Comparison of ENCODE assay signal across 29 cellular contexts in genomic region chr20:61935926-61936700, GRCh38.
DNase-seq lines count a peak whose midpoint lies in the region; ATAC-seq, FAIRE-seq and TF ChIP-seq lines count a peak whose summit lies in the region.
"Had no signal": no experiment of that assay in that cellular context is flagged by ENCODE, and none has a peak within 500 bp of the region (broad histone marks: within the 10 kb centered on the region; RNA-seq: fewer than 3 reads in every experiment).

No MANE protein-coding gene starts in this region.

- in situ Hi-C loops in HepG2 (cut with HindIII; ENCODE audit: extremely low pct_ligation_motif_present, low pct_unique_long_range_greater_than_20kb) = no loop called here

- peaks cover 3% of the 10 kb centered on the region for H3K27me3 Mint-ChIP-seq in activated naive CD4-positive, alpha-beta T cell treated with anti-CD3 and anti-CD28 coated beads, Interleukin-2, amount 10 ng/mL, durations not matched to agents 7 days and 5 days

- intact Hi-C loops in HepG2 (cut with micrococcal nuclease; ENCODE audit: unreplicated experiment) = no loop called here
- intact Hi-C loops in spleen (cut with DNase I; ENCODE audit: low total_unique reads) = no loop called here

- no peak overlapping the region for H3K4me3 Mint-ChIP-seq in activated naive CD4-positive, alpha-beta T cell treated with anti-CD3 and anti-CD28 coated beads, Interleukin-2, amount 10 ng/mL, durations not matched to agents 7 days and 5 days
- H3K4me3 Mint-ChIP-seq: activated CD8-positive, alpha-beta T cell treated with anti-CD3 and anti-CD28 coated beads, Interleukin-2, amount 10 ng/mL, durations not matched to agents 7 days and 5 days; central memory CD8-positive, alpha-beta T cell; dendritic cell treated with granulocyte-macrophage colony-stimulating factor and Interleukin-4, amounts not matched to agents 40 ng/mL and 50 ng/mL, for 4 days; naive thymus-derived CD8-positive, alpha-beta T cell had no signal

- CTCF ChIA-PET in activated naive CD4-positive, alpha-beta T cell treated with anti-CD3 and anti-CD28 coated beads, Interleukin-2, amount 10 ng/mL, durations not matched to agents 7 days and 5 days (lab: Charles Lee) = no interaction called here
- CTCF ChIA-PET in HepG2 (lab: Yijun Ruan, JAX; ENCODE audit: low intra/inter-chr PET ratio, low total read pairs) (no interaction called here), GM10248 (lab: Yijun Ruan, JAX) (no interaction called here)

- no peaks in the 10 kb centered on the region for H3K36me3 Mint-ChIP-seq in activated naive CD4-positive, alpha-beta T cell treated with anti-CD3 and anti-CD28 coated beads, Interleukin-2, amount 10 ng/mL, durations not matched to agents 7 days and 5 days
- H3K36me3 Mint-ChIP-seq: naive thymus-derived CD8-positive, alpha-beta T cell had no signal

- 41% methylated on average over 14 of the region's 14 CpGs for WGBS in HepG2 (ENCODE audit: low lambda C conversion rate)
- WGBS in spleen, 5 donors = 82 to 91% (median 84%) methylated on average over 13 to 14 of the region's 14 CpGs

- H3K9me3 Mint-ChIP-seq in activated naive CD4-positive, alpha-beta T cell treated with anti-CD3 and anti-CD28 coated beads, Interleukin-2, amount 10 ng/mL, durations not matched to agents 7 days and 5 days = peaks cover 7% of the 10 kb centered on the region
- H3K9me3 Mint-ChIP-seq: activated T-helper 2 cell treated with anti-CD3 and anti-CD28 coated beads, Interferon-gamma antibody, Interleukin-2, Interleukin-4, amounts not matched to agents 10 μg/mL and 5 μg/mL and 100 μg/mL, durations not matched to agents 14 hours and 24 hours and 36 hours; central memory CD8-positive, alpha-beta T cell; dendritic cell treated with granulocyte-macrophage colony-stimulating factor and Interleukin-4, amounts not matched to agents 40 ng/mL and 50 ng/mL, for 4 days; naive thymus-derived CD8-positive, alpha-beta T cell had no signal

- H3K4me3 ChIP-seq in RWPE2 (ENCODE audit: severe bottlenecking) (no peak overlapping the region), HepG2 (replicated peaks in 1 of 3; ENCODE audit: insufficient read depth in 1 of 3, low read depth in 2 of 3, low read length in 3 of 3) (no peak overlapping the region), spleen (no peak overlapping the region)
- H3K4me3 ChIP-seq: A549, adrenal gland, uterus had no signal

- POLR2A ChIA-PET in HepG2 (lab: Yijun Ruan, JAX) (no interaction called here), GM10248 (lab: Yijun Ruan, JAX) (no interaction called here)

- H3K27ac ChIP-seq in RWPE2 (ENCODE audit: poor library complexity, severe bottlenecking) (no peak overlapping the region), HepG2 (ENCODE audit: extremely low read length, insufficient read depth, low read length) (no peak overlapping the region), spleen (no peak overlapping the region)
- H3K27ac ChIP-seq: A549, adrenal gland, KMS-11, uterus had no signal

- no peak overlapping the region for H3K4me2 ChIP-seq in HepG2 (ENCODE audit: low read depth, low read length)
- H3K4me2 ChIP-seq: A549, KMS-11 had no signal

- FAIRE-seq in HepG2 (lab: Jason Lieb, UNC) = no peak
- FAIRE-seq: A549, D721Med, islet of Langerhans, small intestine had no signal

- H3K27ac Mint-ChIP-seq in activated naive CD4-positive, alpha-beta T cell treated with anti-CD3 and anti-CD28 coated beads, Interleukin-2, amount 10 ng/mL, durations not matched to agents 7 days and 5 days = no peak overlapping the region
- H3K27ac Mint-ChIP-seq: activated CD8-positive, alpha-beta T cell treated with anti-CD3 and anti-CD28 coated beads, Interleukin-2, amount 10 ng/mL, durations not matched to agents 7 days and 5 days; activated T-helper 2 cell treated with anti-CD3 and anti-CD28 coated beads, Interferon-gamma antibody, Interleukin-2, Interleukin-4, amounts not matched to agents 10 μg/mL and 5 μg/mL and 100 μg/mL, durations not matched to agents 14 hours and 24 hours and 36 hours; dendritic cell treated with granulocyte-macrophage colony-stimulating factor and Interleukin-4, amounts not matched to agents 40 ng/mL and 50 ng/mL, for 4 days had no signal

- H3K9ac ChIP-seq in HepG2 (ENCODE audit: insufficient read depth, low read depth, low read length) = no peak overlapping the region
- H3K9ac ChIP-seq: KMS-11 had no signal

- ATAC-seq in RWPE2 (ENCODE audit: low read depth) (no peak), HepG2 (no peak), HG03520 (IDR thresholded peaks at IDR 0.05; ENCODE audit: unreplicated experiment) (no peak)
- ATAC-seq: A549; activated CD8-positive, alpha-beta T cell treated with anti-CD3 and anti-CD28 coated beads, Interleukin-2, amount 10 ng/mL, durations not matched to agents 7 days and 5 days; esophagus mucosa; naive thymus-derived CD8-positive, alpha-beta T cell; PC-3 had no signal

- no peaks in the 10 kb centered on the region; the same call in 1 of the 2 replicates for H4K20me1 ChIP-seq in HepG2 (ENCODE audit: insufficient read depth, low read length)

- DNase-seq in activated naive CD4-positive, alpha-beta T cell treated with anti-CD3 and anti-CD28 coated beads, Interleukin-2, amount 10 ng/mL, durations not matched to agents 7 days and 5 days = peak; percentile 5
- no peak for DNase-seq in activated naive CD4-positive, alpha-beta T cell treated with Interleukin-2 at 50 U/mL for 16 hours
- DNase-seq in RWPE2 (ENCODE audit: low spot score) (peak; percentile 68), HepG2 (ENCODE audit: low spot score) (no peak), spleen (peak; percentile 28), NCI-H510A treated with DMSO at 0.1 percent for 48 hours (lab: John Stamatoyannopoulos, UW) (no peak), GM10248 (ENCODE audit: extremely low spot score) (no peak)
- DNase-seq: activated CD8-positive, alpha-beta T cell treated with anti-CD3 and anti-CD28 coated beads, Interleukin-2, amount 10 ng/mL, durations not matched to agents 7 days and 5 days; glutamatergic neuron; GOT3; NCI-H1930; NCI-H526 treated with DMSO at 0.1 percent for 48 hours; NK-92 treated with Interleukin-12 subunit alpha and Interleukin-12 subunit beta, amount 100 ng/mL, for 24 hours; PC-3; SHP77 treated with DMSO at 0.1 percent for 48 hours; small intestine; stimulated activated naive CD4-positive, alpha-beta T cell treated with Interleukin-2 at 50 U/mL for 16 hours; uterus had no signal

- TF ChIP-seq CTCF in RWPE2 (IDR thresholded peaks at IDR 0.05; ENCODE audit: poor library complexity, severe bottlenecking) = no peak
- no peak for TF ChIP-seq CTCF in HepG2 (CRISPR knock-in tag; IDR thresholded peaks at IDR 0.05)
- no peak for TF ChIP-seq CTCF in spleen (IDR thresholded peaks at IDR 0.05 in 8 of 11, conservative IDR thresholded peaks at IDR 0.05 in 3 of 11)
- TF ChIP-seq CTCF in GM10248 (IDR thresholded peaks at IDR 0.05; ENCODE audit: control extremely low read depth, extremely low read depth, low read depth, missing control alignments) = no peak

- TF ChIP-seq EP300 in HepG2 (IDR thresholded peaks at IDR 0.05; ENCODE audit: low read depth in 2 of 2, low read length in 2 of 2) = no peak
- no peak for TF ChIP-seq EP300 in HepG2 (CRISPR knock-in tag; IDR thresholded peaks at IDR 0.05; ENCODE audit: borderline replicate concordance)

- no peak for TF ChIP-seq RAD21 in HepG2 (CRISPR knock-in tag; IDR thresholded peaks at IDR 0.05)

- H2AFZ ChIP-seq in HepG2 (ENCODE audit: low read length) = no peak overlapping the region

- no peaks in the 10 kb centered on the region for H3K4me1 Mint-ChIP-seq in activated naive CD4-positive, alpha-beta T cell treated with anti-CD3 and anti-CD28 coated beads, Interleukin-2, amount 10 ng/mL, durations not matched to agents 7 days and 5 days
- H3K4me1 Mint-ChIP-seq: central memory CD8-positive, alpha-beta T cell had no signal

- H3K27me3 ChIP-seq in RWPE2 (ENCODE audit: insufficient read depth, poor library complexity, severe bottlenecking) (no peaks in the 10 kb centered on the region), HepG2 (ENCODE audit: control insufficient read depth in 1 of 2, insufficient read depth in 2 of 2, low read length in 2 of 2) (peaks cover 27 to 55% of the 10 kb centered on the region in 2 experiments), spleen (replicated peaks in 1 of 7) (peaks cover 0 to 17% (median 0%) of the 10 kb centered on the region in 7 donors)
- H3K27me3 ChIP-seq: adrenal gland, uterus had no signal

- H3K79me2 ChIP-seq in HepG2 (ENCODE audit: insufficient read depth, low read length) = no peaks in the 10 kb centered on the region

- TF ChIP-seq POLR2A in HepG2 (IDR thresholded peaks at IDR 0.05; ENCODE audit: insufficient read depth in 1 of 2, low read depth in 2 of 2, low read length in 2 of 2) (no peak), spleen (IDR thresholded peaks at IDR 0.05) (no peak)

- H3K36me3 ChIP-seq in RWPE2 (ENCODE audit: low read depth) (peaks cover 6% of the 10 kb centered on the region), HepG2 (replicated peaks in 1 of 2; ENCODE audit: control insufficient read depth in 1 of 2, insufficient read depth in 2 of 2, low read length in 2 of 2) (no peaks in the 10 kb centered on the region), spleen (no peaks in the 10 kb centered on the region)
- H3K36me3 ChIP-seq: adrenal gland, uterus had no signal

- BruUV-seq in HepG2 (replicated peaks; lab: Mats Ljungman, UMichigan) = no TSS peak

- H3K4me1 ChIP-seq in RWPE2 (ENCODE audit: insufficient read depth, poor library complexity, severe bottlenecking) (no peaks in the 10 kb centered on the region), HepG2 (ENCODE audit: insufficient read depth, low read length) (no peaks in the 10 kb centered on the region), spleen (peaks cover 0 to 6% (median 0%) of the 10 kb centered on the region in 6 donors)
- H3K4me1 ChIP-seq: A549, adrenal gland, uterus had no signal

- H3K9me3 ChIP-seq in RWPE2 (ENCODE audit: severe bottlenecking) (no peaks in the 10 kb centered on the region), HepG2 (ENCODE audit: low read length) (no peaks in the 10 kb centered on the region), spleen (no peaks in the 10 kb centered on the region)
- H3K9me3 ChIP-seq: A549, adrenal gland, uterus had no signal

TF ChIP-seq in HepG2, 621 proteins besides CTCF, POLR2A, EP300 and RAD21:
- no peak for TF ChIP-seq MNT (IDR thresholded peaks at IDR 0.05)
- TF ChIP-seq HNRNPK (IDR thresholded peaks at IDR 0.05; ENCODE audit: low read depth, low read length, poor library complexity, severe bottlenecking) = peak; percentile 37

Comparison
In these comparisons a context has a peak if more than half of its experiments do, and no peak if none do; other contexts are left out.
1. DNase-seq: peak in activated naive CD4-positive, alpha-beta T cell treated with anti-CD3 and anti-CD28 coated beads, Interleukin-2, amount 10 ng/mL, durations not matched to agents 7 days and 5 days (single experiment), RWPE2 (single experiment) and spleen (single experiment); none in activated naive CD4-positive, alpha-beta T cell treated with Interleukin-2 at 50 U/mL for 16 hours (single experiment), HepG2 (single experiment), NCI-H510A treated with DMSO at 0.1 percent for 48 hours (single experiment) and GM10248 (single experiment).